In the genomic region with DNA sequence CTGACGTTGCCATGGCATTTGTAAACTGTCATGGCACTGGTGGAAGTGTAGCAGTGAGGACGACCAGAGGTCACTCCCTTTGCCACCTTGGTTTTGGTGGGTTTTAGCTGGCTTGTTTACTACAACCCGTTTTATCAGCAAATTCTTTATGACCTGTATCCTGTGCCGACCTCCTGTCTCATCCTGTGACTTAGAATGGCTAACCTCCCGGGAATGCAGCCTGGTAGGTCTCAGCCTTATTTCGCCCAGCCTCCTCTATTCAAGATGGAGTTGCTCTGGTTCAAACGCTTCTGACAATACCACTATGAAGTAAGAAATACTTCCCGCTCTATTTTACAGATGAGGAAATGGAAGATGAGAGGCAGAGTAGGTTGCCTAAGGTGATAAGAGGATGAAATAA, we compare ENCODE assay signal across 30 cellular contexts. TPM values are rescaled to one million over a fixed set of nuclear protein-coding genes. Genes with fewer than 3 reads are reported as not detected.
A peak's percentile ranks its signal among the peaks of the same experiment; 100 is the strongest.
DNase-seq lines count a peak whose midpoint lies in the region; ATAC-seq and TF ChIP-seq lines count a peak whose summit lies in the region.
"Had no signal": no experiment of that assay in that cellular context is flagged by ENCODE, and none has a peak within 500 bp of the region (broad histone marks: within the 10 kb centered on the region; RNA-seq: fewer than 3 reads in every experiment).

No MANE protein-coding gene starts in this region.

- TF ChIP-seq POLR2A in suprapubic skin (IDR thresholded peaks at IDR 0.05) = no peak

- no peak overlapping the region for H3K14ac ChIP-seq in neuronal stem cell (ENCODE audit: low read length)

- POLR2A ChIA-PET in SK-N-SH (lab: Yijun Ruan, JAX) = no interaction called here

- no peak overlapping the region for H3K27ac Mint-ChIP-seq in endodermal cell
- no peak overlapping the region for H3K27ac Mint-ChIP-seq in activated T-helper 2 cell treated with anti-CD3 and anti-CD28 coated beads, Interferon-gamma antibody, Interleukin-2, Interleukin-4, amounts not matched to agents 10 μg/mL and 5 μg/mL and 100 μg/mL, durations not matched to agents 14 hours and 24 hours and 36 hours
- H3K27ac Mint-ChIP-seq: activated naive CD4-positive, alpha-beta T cell treated with anti-CD3 and anti-CD28 coated beads for 36 hours; brain; T-helper 2 cell treated with Interferon-gamma antibody and Interleukin-4, amounts not matched to agents 5 μg/mL and 100 μg/mL, for 36 hours had no signal

- H2AFZ ChIP-seq in SK-N-SH (ENCODE audit: low read depth) = peak overlapping the region; percentile 62
- peak overlapping the region; percentile 17 for H2AFZ ChIP-seq in neuronal stem cell (ENCODE audit: low read length)

- peaks cover 0 to 10% of the 10 kb centered on the region in 2 experiments; a peak in 1 of 4 replicates for H3K4me1 ChIP-seq in SK-N-SH (ENCODE audit: control insufficient read depth in 1 of 2, insufficient read depth in 2 of 2, low read depth in 1 of 2, low read length in 1 of 2)
- H3K4me1 ChIP-seq in endodermal cell (ENCODE audit: control insufficient read depth, insufficient read depth, low read length) = no peaks in the 10 kb centered on the region
- H3K4me1 ChIP-seq in neuronal stem cell (ENCODE audit: control insufficient read depth in 2 of 2, insufficient read depth in 1 of 2, low read depth in 1 of 2, low read length in 2 of 2) = no peaks in the 10 kb centered on the region
- H3K4me1 ChIP-seq in suprapubic skin = peaks cover 7% of the 10 kb centered on the region
- H3K4me1 ChIP-seq: prostate gland had no signal

- no peak overlapping the region for H4K91ac ChIP-seq in neuronal stem cell (ENCODE audit: low read depth, low read length, poor library complexity)

- H3K4me3 ChIP-seq in SK-N-SH (ENCODE audit: low read depth in 2 of 2, low read length in 1 of 2) (0 out of 4 replicates have a peak overlapping the region, but pooled peaks of 1 of the 2 experiments have one; percentile 32), endodermal cell (ENCODE audit: low read length) (no peak overlapping the region), neuronal stem cell (ENCODE audit: low read length in 2 of 2) (no peak overlapping the region), suprapubic skin (no peak overlapping the region)
- H3K4me3 ChIP-seq: prostate gland, transverse colon had no signal

- no peaks in the 10 kb centered on the region for H3K36me3 ChIP-seq in SK-N-SH (replicated peaks in 1 of 2; ENCODE audit: control insufficient read depth in 1 of 2, insufficient read depth in 2 of 2, low read length in 1 of 2)
- no peaks in the 10 kb centered on the region for H3K36me3 ChIP-seq in endodermal cell (ENCODE audit: control insufficient read depth, insufficient read depth, low read length)
- no peaks in the 10 kb centered on the region for H3K36me3 ChIP-seq in neuronal stem cell (replicated peaks in 1 of 2; ENCODE audit: control insufficient read depth in 2 of 2, insufficient read depth in 2 of 2, low read length in 2 of 2)
- no peaks in the 10 kb centered on the region for H3K36me3 ChIP-seq in suprapubic skin
- H3K36me3 ChIP-seq: prostate gland, transverse colon had no signal

- no peak overlapping the region for H3K18ac ChIP-seq in neuronal stem cell (ENCODE audit: low read length)

- H4K20me1 ChIP-seq in SK-N-SH (ENCODE audit: insufficient read depth) = no peaks in the 10 kb centered on the region

- H3K79me1 ChIP-seq in neuronal stem cell (ENCODE audit: low read depth, low read length) = no peaks in the 10 kb centered on the region

- no peak overlapping the region for H3K9ac ChIP-seq in SK-N-SH
- no peak overlapping the region for H3K9ac ChIP-seq in endodermal cell (ENCODE audit: extremely low read depth, low read length, poor library complexity, severe bottlenecking)
- H3K9ac ChIP-seq in neuronal stem cell (ENCODE audit: low read depth, low read length, poor library complexity) = no peak overlapping the region
- H3K9ac ChIP-seq: KMS-11 had no signal

- intact Hi-C loops in activated T-helper 2 cell treated with anti-CD3 and anti-CD28 coated beads, Interferon-gamma antibody, Interleukin-2, Interleukin-4, amounts not matched to agents 10 μg/mL and 5 μg/mL and 100 μg/mL, durations not matched to agents 14 hours and 24 hours and 36 hours (cut with micrococcal nuclease) = no loop called here

- H3K4ac ChIP-seq in neuronal stem cell (ENCODE audit: low read length) = no peak overlapping the region

- H2BK15ac ChIP-seq in neuronal stem cell (ENCODE audit: low read length) = no peak overlapping the region

- no peak for TF ChIP-seq EP300 in SK-N-SH (IDR thresholded peaks at IDR 0.05; ENCODE audit: borderline replicate concordance in 1 of 2, low read depth in 1 of 2, low read length in 1 of 2)
- no peak for TF ChIP-seq EP300 in suprapubic skin (IDR thresholded peaks at IDR 0.05)

- H3K27ac ChIP-seq in SK-N-SH (ENCODE audit: low read depth in 2 of 2, low read length in 1 of 2) (no peak overlapping the region), endodermal cell (ENCODE audit: low read depth, low read length) (no peak overlapping the region), neuronal stem cell (replicated peaks; ENCODE audit: low read length) (no peak overlapping the region), suprapubic skin (no peak overlapping the region)
- H3K27ac ChIP-seq: 22Rv1, dorsolateral prefrontal cortex, KMS-11, prostate gland, transverse colon had no signal

- ATAC-seq in SK-N-SH treated with all-trans-retinoic acid at 6 μM for 48 hours (no peak), GM21367 (IDR thresholded peaks at IDR 0.05; ENCODE audit: unreplicated experiment) (no peak)
- ATAC-seq: sciatic nerve had no signal

- no peaks in the 10 kb centered on the region for H3K79me2 ChIP-seq in SK-N-SH (ENCODE audit: insufficient read depth)

- TF ChIP-seq CTCF in SK-N-SH (IDR thresholded peaks at IDR 0.05) (no peak), endodermal cell (conservative IDR thresholded peaks at IDR 0.05) (no peak), suprapubic skin (IDR thresholded peaks at IDR 0.05) (no peak)

- no peak overlapping the region for H2AK5ac ChIP-seq in neuronal stem cell (ENCODE audit: low read depth, low read length)

- WGBS in SK-N-SH (ENCODE audit: low lambda C conversion rate) = 62% methylated on average over 8 of the region's 8 CpGs
- WGBS in endodermal cell (ENCODE audit: insufficient coverage in 1 of 2, insufficient read length in 1 of 2), 2 experiments = 91 to 92% methylated on average over 7 to 8 of the region's 8 CpGs
- WGBS in neuronal stem cell (ENCODE audit: extremely low coverage in 2 of 2, insufficient read length in 2 of 2, insufficient replicate concordance in 1 of 2), 2 donors = no CpG with 5 or more reads among the region's 8 CpGs
- WGBS in suprapubic skin = 70% methylated on average over 8 of the region's 8 CpGs

- H3K27me3 Mint-ChIP-seq in endodermal cell (ENCODE audit: insufficient read depth) = peaks cover 66% of the 10 kb centered on the region
- peaks cover 43% of the 10 kb centered on the region for H3K27me3 Mint-ChIP-seq in activated T-helper 2 cell treated with anti-CD3 and anti-CD28 coated beads, Interferon-gamma antibody, Interleukin-2, Interleukin-4, amounts not matched to agents 10 μg/mL and 5 μg/mL and 100 μg/mL, durations not matched to agents 14 hours and 24 hours and 36 hours (ENCODE audit: low read depth)

- H2BK120ac ChIP-seq in neuronal stem cell (ENCODE audit: low read depth, low read length) = no peak overlapping the region

- no peak overlapping the region for H2BK5ac ChIP-seq in neuronal stem cell (ENCODE audit: low read length)

- H3K27me3 ChIP-seq in SK-N-SH (ENCODE audit: insufficient read depth) (no peaks in the 10 kb centered on the region), endodermal cell (ENCODE audit: control insufficient read depth, insufficient read depth, low read length, poor library complexity, severe bottlenecking) (peaks cover 2% of the 10 kb centered on the region), neuronal stem cell (ENCODE audit: control insufficient read depth in 3 of 3, insufficient read depth in 3 of 3, low read depth in 1 of 3, low read length in 3 of 3) (peaks cover 0 to 10% (median 4%) of the 10 kb centered on the region in 3 experiments), suprapubic skin (peaks cover 28% of the 10 kb centered on the region)

- H3K4me1 Mint-ChIP-seq in endodermal cell = peaks cover 25% of the 10 kb centered on the region
- peaks cover 15% of the 10 kb centered on the region for H3K4me1 Mint-ChIP-seq in activated T-helper 2 cell treated with anti-CD3 and anti-CD28 coated beads, Interferon-gamma antibody, Interleukin-2, Interleukin-4, amounts not matched to agents 10 μg/mL and 5 μg/mL and 100 μg/mL, durations not matched to agents 14 hours and 24 hours and 36 hours (ENCODE audit: low read depth)
- H3K4me1 Mint-ChIP-seq: brain had no signal

- TF ChIP-seq RAD21 in SK-N-SH (IDR thresholded peaks at IDR 0.05; ENCODE audit: low read length) = no peak

- H3K4me2 ChIP-seq in SK-N-SH (no peak overlapping the region), neuronal stem cell (ENCODE audit: insufficient read depth, low read length, poor library complexity, severe bottlenecking) (no peak overlapping the region)
- H3K4me2 ChIP-seq: KMS-11 had no signal

- no peak overlapping the region for H3K23ac ChIP-seq in neuronal stem cell (ENCODE audit: low read depth, low read length, poor library complexity)

- H3K4me3 Mint-ChIP-seq in endodermal cell = peak overlapping the region; percentile 32
- no peak overlapping the region for H3K4me3 Mint-ChIP-seq in activated T-helper 2 cell treated with anti-CD3 and anti-CD28 coated beads, Interferon-gamma antibody, Interleukin-2, Interleukin-4, amounts not matched to agents 10 μg/mL and 5 μg/mL and 100 μg/mL, durations not matched to agents 14 hours and 24 hours and 36 hours (ENCODE audit: low read depth)
- H3K4me3 Mint-ChIP-seq: brain; T-helper 2 cell treated with Interferon-gamma antibody and Interleukin-4, amounts not matched to agents 5 μg/mL and 100 μg/mL, for 36 hours had no signal

- H2BK12ac ChIP-seq in neuronal stem cell (ENCODE audit: low read length) = no peak overlapping the region

- CTCF ChIA-PET in SK-N-SH (lab: Yijun Ruan, JAX) = interaction anchor here (1.0 to 1.3 kb wide), 2 partner anchors 93 to 118 kb away, joined by 3 read pairs; no protein-coding TSS in a partner anchor

- no peak overlapping the region for H4K8ac ChIP-seq in neuronal stem cell (ENCODE audit: low read depth, low read length)

- H3K36me3 Mint-ChIP-seq in endodermal cell (ENCODE audit: low read depth) = no peaks in the 10 kb centered on the region
- no peaks in the 10 kb centered on the region for H3K36me3 Mint-ChIP-seq in activated T-helper 2 cell treated with anti-CD3 and anti-CD28 coated beads, Interferon-gamma antibody, Interleukin-2, Interleukin-4, amounts not matched to agents 10 μg/mL and 5 μg/mL and 100 μg/mL, durations not matched to agents 14 hours and 24 hours and 36 hours (ENCODE audit: low read depth)
- H3K36me3 Mint-ChIP-seq: brain had no signal

- no peaks in the 10 kb centered on the region for H3K9me3 ChIP-seq in SK-N-SH
- peaks cover 5% of the 10 kb centered on the region for H3K9me3 ChIP-seq in endodermal cell (ENCODE audit: control insufficient read depth, low read length)
- no peaks in the 10 kb centered on the region for H3K9me3 ChIP-seq in neuronal stem cell (replicated peaks in 1 of 2; ENCODE audit: control insufficient read depth in 2 of 2, insufficient read depth in 1 of 2, low read depth in 1 of 2, low read length in 2 of 2)
- no peaks in the 10 kb centered on the region for H3K9me3 ChIP-seq in suprapubic skin
- H3K9me3 ChIP-seq: prostate gland, transverse colon had no signal

- peaks cover 11% of the 10 kb centered on the region for H3K9me3 Mint-ChIP-seq in endodermal cell
- no peaks in the 10 kb centered on the region for H3K9me3 Mint-ChIP-seq in activated T-helper 2 cell treated with anti-CD3 and anti-CD28 coated beads, Interferon-gamma antibody, Interleukin-2, Interleukin-4, amounts not matched to agents 10 μg/mL and 5 μg/mL and 100 μg/mL, durations not matched to agents 14 hours and 24 hours and 36 hours
- H3K9me3 Mint-ChIP-seq: activated naive CD4-positive, alpha-beta T cell treated with anti-CD3 and anti-CD28 coated beads for 36 hours; brain; T-helper 2 cell treated with Interferon-gamma antibody and Interleukin-4, amounts not matched to agents 5 μg/mL and 100 μg/mL, for 36 hours had no signal

- DNase-seq in SK-N-SH (no peak), M059J (ENCODE audit: low read depth) (peak; percentile 49), endodermal cell (no peak), neuronal stem cell (ENCODE audit: low spot score) (no peak), suprapubic skin (ENCODE audit: low spot score in 2 of 2) (no peak)
- DNase-seq in activated T-helper 2 cell treated with anti-CD3 and anti-CD28 coated beads, Interferon-gamma antibody, Interleukin-2, Interleukin-4, amounts not matched to agents 10 μg/mL and 5 μg/mL and 100 μg/mL, durations not matched to agents 14 hours and 24 hours and 36 hours (ENCODE audit: low spot score) = no peak
- DNase-seq: activated CD4-positive, alpha-beta T cell treated with anti-CD3 and anti-CD28 coated beads, Interleukin-2, amount 50 U/mL, for 48 hours; activated CD4-positive, CD25-positive, alpha-beta regulatory T cell treated with anti-CD3 and anti-CD28 coated beads, Interleukin-2, amount 50 U/mL, for 72 hours; C1 segment of cervical spinal cord; cerebellar nuclear complex; DND-41; dorsolateral prefrontal cortex; MM.1S; NCI-H1105 treated with DMSO at 0.1 percent for 48 hours; NCI-H1930; NCI-H524 treated with DMSO at 0.1 percent for 48 hours; nucleus accumbens; OCI-M1; stimulated activated CD4-positive, alpha-beta T cell treated with anti-CD3 and anti-CD28 coated beads, Interleukin-2, amount 100 ng/mL, for 48 hours; transverse colon had no signal

- no peaks in the 10 kb centered on the region for H3K9me2 ChIP-seq in SK-N-SH

- no peaks in the 10 kb centered on the region for H3F3A ChIP-seq in SK-N-SH (replicated peaks; ENCODE audit: insufficient read depth)

RNA-seq across cellular contexts. Expression of a gene that starts 16.6 kb away (rescaled TPM):
- 0.10 and 0.16 TPM in 2 replicates for polyA plus RNA-seq in SK-N-SH (2012; rRNA removed)
- polyA plus RNA-seq in SK-N-SH (2012; cell fraction: cytosol; rRNA removed) = 0.15 and 0.16 TPM in 2 replicates
- 0.15 and 0.23 TPM in 2 replicates for polyA plus RNA-seq in SK-N-SH (2012; cell fraction: nucleus; rRNA removed)
- total RNA-seq in M059J (2014; rRNA removed; shearing (Covaris generic)) = 0.12 and 0.59 TPM in 2 replicates
- 10 to 100 TPM in 1 of 2 donors, 1 to 10 TPM in 1; 4.2 to 11.1 TPM for total RNA-seq in endodermal cell
- polyA plus RNA-seq in endodermal cell (2013, experiment 1 of 2) = 1.9 TPM
- polyA plus RNA-seq in endodermal cell (2013, experiment 2 of 2) = 1.6 TPM
- 3.6 TPM for polyA plus RNA-seq in neuronal stem cell (2013, experiment 1 of 2)
- polyA plus RNA-seq in neuronal stem cell (2013, experiment 2 of 2) = 3.6 TPM
- total RNA-seq in activated T-helper 2 cell treated with anti-CD3 and anti-CD28 coated beads, Interferon-gamma antibody, Interleukin-2, Interleukin-4, amounts not matched to agents 10 μg/mL and 5 μg/mL and 100 μg/mL, durations not matched to agents 14 hours and 24 hours and 36 hours = not detected in 2 replicates
- not detected for total RNA-seq in suprapubic skin
- total RNA-seq: activated naive CD4-positive, alpha-beta T cell treated with anti-CD3 and anti-CD28 coated beads for 36 hours; glomerular endothelial cell; transverse colon had no signal

RNA-seq across cellular contexts. Expression of a gene that starts 54.5 kb away (rescaled TPM):
- polyA plus RNA-seq in SK-N-SH (2012; rRNA removed) = 10.9 and 14.8 TPM in 2 replicates
- 12.9 and 20.9 TPM in 2 replicates for polyA plus RNA-seq in SK-N-SH (2012; cell fraction: cytosol; rRNA removed)
- 21.8 and 38.2 TPM in 2 replicates for polyA plus RNA-seq in SK-N-SH (2012; cell fraction: nucleus; rRNA removed)
- total RNA-seq in M059J (2014; rRNA removed; shearing (Covaris generic)) = 73.5 and 83.3 TPM in 2 replicates
- total RNA-seq in endodermal cell (100 to 1,000 TPM; 139 to 160 TPM), suprapubic skin (100 to 1,000 TPM in 1 of 4 donors, 10 to 100 TPM in 3; 51.4 to 175 (median 62.1) TPM)
- polyA plus RNA-seq in endodermal cell (2013, experiment 1 of 2) = 117 TPM
- polyA plus RNA-seq in endodermal cell (2013, experiment 2 of 2) = 121 TPM
- polyA plus RNA-seq in neuronal stem cell (2013, experiment 1 of 2) = 89.9 TPM
- polyA plus RNA-seq in neuronal stem cell (2013, experiment 2 of 2) = 98.6 TPM
- total RNA-seq in activated T-helper 2 cell treated with anti-CD3 and anti-CD28 coated beads, Interferon-gamma antibody, Interleukin-2, Interleukin-4, amounts not matched to agents 10 μg/mL and 5 μg/mL and 100 μg/mL, durations not matched to agents 14 hours and 24 hours and 36 hours = 176 TPM in 2 replicates

RNA-seq across cellular contexts. Expression of a gene that starts 58.0 kb away (rescaled TPM):
- polyA plus RNA-seq in SK-N-SH (2012; rRNA removed) = 22.2 and 25.4 TPM in 2 replicates
- 26.6 and 26.8 TPM in 2 replicates for polyA plus RNA-seq in SK-N-SH (2012; cell fraction: cytosol; rRNA removed)
- polyA plus RNA-seq in SK-N-SH (2012; cell fraction: nucleus; rRNA removed) = 15.3 and 18.2 TPM in 2 replicates
- total RNA-seq in M059J (2014; rRNA removed; shearing (Covaris generic)) = 21.6 and 26.5 TPM in 2 replicates
- 10 to 100 TPM; 17.0 to 18.0 TPM for total RNA-seq in endodermal cell
- polyA plus RNA-seq in endodermal cell (2013, experiment 1 of 2) = 11.3 TPM
- 11.4 TPM for polyA plus RNA-seq in endodermal cell (2013, experiment 2 of 2)
- polyA plus RNA-seq in neuronal stem cell (2013, experiment 1 of 2) = 7.8 TPM
- 8.6 TPM for polyA plus RNA-seq in neuronal stem cell (2013, experiment 2 of 2)
- total RNA-seq in activated T-helper 2 cell treated with anti-CD3 and anti-CD28 coated beads, Interferon-gamma antibody, Interleukin-2, Interleukin-4, amounts not matched to agents 10 μg/mL and 5 μg/mL and 100 μg/mL, durations not matched to agents 14 hours and 24 hours and 36 hours = not detected in 2 replicates
- 10 to 100 TPM in 1 of 4 donors, 1 to 10 TPM in 3; 3.2 to 13.3 (median 6.7) TPM for total RNA-seq in suprapubic skin
